ENCODE assay signal across 10 cellular contexts in the genomic region with DNA sequence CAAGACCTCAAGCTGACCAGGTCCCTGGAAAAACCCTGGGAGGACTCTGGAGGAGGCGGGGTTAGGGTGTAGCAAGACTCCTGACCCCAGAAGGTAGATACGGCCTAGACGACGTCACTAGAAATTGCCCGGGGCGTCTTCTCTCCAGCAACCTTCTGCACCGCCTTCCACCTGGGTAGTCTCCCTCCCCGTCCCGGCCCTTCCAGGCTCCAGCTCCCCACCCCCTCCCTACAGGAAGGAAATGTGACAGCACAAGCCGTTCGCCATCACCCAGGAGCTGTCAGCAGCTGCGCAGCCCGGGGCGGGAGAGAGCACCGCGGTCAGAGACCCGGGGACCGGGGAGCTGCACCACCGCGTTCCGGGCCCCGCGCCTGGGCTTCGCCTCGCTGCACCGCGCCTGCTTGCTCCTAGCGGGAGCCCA. TPM values are rescaled to one million over a fixed set of nuclear protein-coding genes. Genes with fewer than 3 reads are reported as not detected.
A peak's percentile ranks its signal among the peaks of the same experiment; 100 is the strongest.
DNase-seq lines count a peak whose midpoint lies in the region; ATAC-seq and TF ChIP-seq lines count a peak whose summit lies in the region.
"Had no signal": no experiment of that assay in that cellular context is flagged by ENCODE, and none has a peak within 500 bp of the region (broad histone marks: within the 10 kb centered on the region; RNA-seq: fewer than 3 reads in every experiment).

No MANE protein-coding gene starts in this region.

- H3K36me3 ChIP-seq in gastroesophageal sphincter (no peaks in the 10 kb centered on the region), ovary (no peaks in the 10 kb centered on the region)
- H3K36me3 ChIP-seq: uterus had no signal

- H3K27me3 Mint-ChIP-seq in naive B cell = peaks cover 41 to 53% (median 45%) of the 10 kb centered on the region in 3 donors

- H3K4me1 ChIP-seq in gastroesophageal sphincter = peaks cover 0 to 35% (median 4%) of the 10 kb centered on the region in 3 donors
- H3K4me1 ChIP-seq in ovary (ENCODE audit: insufficient read depth) = no peaks in the 10 kb centered on the region
- H3K4me1 ChIP-seq: uterus had no signal

- peaks cover 13 to 21% (median 20%) of the 10 kb centered on the region in 3 donors for H3K4me1 Mint-ChIP-seq in naive B cell

- H3K27ac ChIP-seq in gastroesophageal sphincter = no peak overlapping the region
- no peak overlapping the region for H3K27ac ChIP-seq in ovary
- H3K27ac ChIP-seq: uterus had no signal

- DNase-seq in DMS53 treated with DMSO at 0.1 percent for 48 hours (lab: John Stamatoyannopoulos, UW; ENCODE audit: unreplicated experiment) (peak; percentile 86), NCI-H2227 (lab: John Stamatoyannopoulos, UW; ENCODE audit: unreplicated experiment) (peak; percentile 69), naive B cell (no peak), CD1c-positive myeloid dendritic cell (ENCODE audit: extremely low spot score) (no peak), ovary (no peak), GDM1 (lab: John Stamatoyannopoulos, UW) (no peak), AML-193 (lab: John Stamatoyannopoulos, UW) (no peak)
- DNase-seq: DMS 273 treated with DMSO at 0.1 percent for 48 hours, uterus had no signal

- no peak for TF ChIP-seq POLR2A in gastroesophageal sphincter (IDR thresholded peaks at IDR 0.05)
- TF ChIP-seq POLR2A in ovary (IDR thresholded peaks at IDR 0.05) = no peak

- peak; percentile 10 for ATAC-seq in gastroesophageal sphincter
- no peak for ATAC-seq in naive B cell (ENCODE audit: low read depth in 2 of 2)

- intact Hi-C loops in ovary (cut with DNase I) = no loop called here

- 65 to 83% methylated on average over 1 to 4 of the region's 28 CpGs for WGBS in gastroesophageal sphincter (ENCODE audit: low coverage in 1 of 2), 2 donors
- 65 to 81% (median 68%) methylated on average over 9 to 28 of the region's 28 CpGs for WGBS in ovary, 3 donors

- H3K4me3 Mint-ChIP-seq in naive B cell = peak overlapping the region; percentile 73 to 96 (median 86)

- TF ChIP-seq CTCF in gastroesophageal sphincter (IDR thresholded peaks at IDR 0.05) (no peak), ovary (IDR thresholded peaks at IDR 0.05) (no peak)

- H3K9me3 ChIP-seq in gastroesophageal sphincter = no peaks in the 10 kb centered on the region
- H3K9me3 ChIP-seq in ovary = no peaks in the 10 kb centered on the region
- H3K9me3 ChIP-seq: uterus had no signal

- H3K4me3 ChIP-seq in gastroesophageal sphincter (no peak overlapping the region), ovary (no peak overlapping the region)

- no peaks in the 10 kb centered on the region for H3K9me3 Mint-ChIP-seq in naive B cell

- no peak for TF ChIP-seq EP300 in gastroesophageal sphincter (IDR thresholded peaks at IDR 0.05)
- no peak for TF ChIP-seq EP300 in ovary (IDR thresholded peaks at IDR 0.05)

- no peaks in the 10 kb centered on the region for H3K36me3 Mint-ChIP-seq in naive B cell

- H3K27ac Mint-ChIP-seq in naive B cell = no peak overlapping the region

- H3K27me3 ChIP-seq in gastroesophageal sphincter (no peaks in the 10 kb centered on the region), ovary (no peaks in the 10 kb centered on the region)
- H3K27me3 ChIP-seq: uterus had no signal

RNA-seq across cellular contexts. Expression of gene SERTAD4, which starts 20.0 kb away (rescaled TPM):
- total RNA-seq in gastroesophageal sphincter (1 to 10 TPM; 2.9 to 3.3 (median 3.0) TPM), ovary (1 to 10 TPM; 1.8 to 4.2 (median 2.1) TPM)
- polyA plus RNA-seq in naive B cell (ENCODE audit: low read depth in 6 of 6) (not detected), ovary (1 to 10 TPM; 2.1 to 6.5 TPM)

Comparison
In these comparisons a context has a peak if more than half of its experiments do, and no peak if none do; other contexts are left out.
1. DNase-seq: peak in DMS53 treated with DMSO at 0.1 percent for 48 hours (single experiment) and NCI-H2227 (single experiment); none in naive B cell (single experiment), CD1c-positive myeloid dendritic cell (single experiment), ovary (0 of 5), GDM1 (single experiment) and AML-193 (0 of 2).